Comparison of ENCODE assay signal across 9 cellular contexts in the genomic region with DNA sequence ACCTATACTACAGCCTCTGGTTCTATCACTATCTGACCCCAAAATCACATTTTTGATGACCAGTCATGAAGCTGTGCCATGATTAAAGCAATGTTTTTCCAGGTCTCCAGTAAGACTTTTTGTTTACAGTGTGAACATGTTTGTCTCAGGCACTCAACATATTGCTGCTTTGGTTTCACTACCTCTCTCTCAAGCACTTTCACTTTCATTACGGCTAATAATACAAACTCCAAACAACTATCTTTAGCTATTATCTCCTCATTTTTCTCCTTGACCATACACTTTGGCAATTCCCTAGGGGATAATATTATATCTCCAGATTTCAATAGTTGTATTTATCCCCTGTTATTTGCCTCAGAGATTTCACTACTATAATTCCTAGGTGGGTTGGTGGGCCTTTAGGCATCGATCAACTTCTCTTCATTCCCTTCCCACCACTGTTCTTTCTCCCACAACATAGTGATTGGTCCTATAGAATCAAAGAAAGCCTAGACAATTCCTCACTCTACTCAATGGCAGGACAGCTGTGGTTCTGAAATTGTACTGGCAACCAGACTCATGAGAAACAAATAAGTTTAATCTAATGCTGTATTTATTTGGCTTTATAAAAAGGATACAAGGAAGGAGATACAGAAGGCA.
DNase-seq lines count a peak whose midpoint lies in the region; ATAC-seq and TF ChIP-seq lines count a peak whose summit lies in the region.
"Had no signal": no experiment of that assay in that cellular context is flagged by ENCODE, and none has a peak within 500 bp of the region (broad histone marks: within the 10 kb centered on the region; RNA-seq: fewer than 3 reads in every experiment).

No MANE protein-coding gene starts in this region.

- no peaks in the 10 kb centered on the region for H3K9me3 ChIP-seq in muscle layer of duodenum (ENCODE audit: control insufficient read depth in 1 of 2, low read length in 2 of 2)

- H3K27ac Mint-ChIP-seq in activated CD4-positive, alpha-beta T cell treated with anti-CD3 and anti-CD28 coated beads, Interleukin-2, amount 10 ng/mL, durations not matched to agents 7 days and 5 days, result peak overlapping the region; percentile 76
- H3K27ac Mint-ChIP-seq in activated CD8-positive, alpha-beta T cell treated with anti-CD3 and anti-CD28 coated beads for 36 hours, result no peak overlapping the region
- no peak overlapping the region for H3K27ac Mint-ChIP-seq in type B pancreatic cell

- no peaks in the 10 kb centered on the region for H3K27me3 ChIP-seq in muscle layer of duodenum (ENCODE audit: low read depth, low read length)

- intact Hi-C loops in activated CD8-positive, alpha-beta T cell treated with anti-CD3 and anti-CD28 coated beads for 36 hours (cut with micrococcal nuclease), result no loop called here

- peak overlapping the region; percentile 30 for H3K4me3 Mint-ChIP-seq in activated CD4-positive, alpha-beta T cell treated with anti-CD3 and anti-CD28 coated beads, Interleukin-2, amount 10 ng/mL, durations not matched to agents 7 days and 5 days
- no peak overlapping the region for H3K4me3 Mint-ChIP-seq in activated CD8-positive, alpha-beta T cell treated with anti-CD3 and anti-CD28 coated beads for 36 hours
- no peak overlapping the region for H3K4me3 Mint-ChIP-seq in type B pancreatic cell
- H3K4me3 Mint-ChIP-seq: neural crest cell had no signal

- POLR2A ChIA-PET in activated CD4-positive, alpha-beta T cell treated with anti-CD3 and anti-CD28 coated beads, Interleukin-2, amount 10 ng/mL, durations not matched to agents 7 days and 5 days (lab: Charles Lee), result no interaction called here
- POLR2A ChIA-PET in activated CD8-positive, alpha-beta T cell treated with anti-CD3 and anti-CD28 coated beads for 36 hours (lab: Charles Lee), result no interaction called here

- TF ChIP-seq CTCF in activated CD8-positive, alpha-beta T cell treated with anti-CD3 and anti-CD28 coated beads for 36 hours (IDR thresholded peaks at IDR 0.05), result no peak
- no peak for TF ChIP-seq CTCF in type B pancreatic cell (conservative IDR thresholded peaks at IDR 0.05)

- peak; percentile 72 for ATAC-seq in HG02840 (IDR thresholded peaks at IDR 0.05; ENCODE audit: low FRiP score, unreplicated experiment)
- ATAC-seq in activated CD8-positive, alpha-beta T cell treated with anti-CD3 and anti-CD28 coated beads for 36 hours, result no peak

- H3K4me1 Mint-ChIP-seq in activated CD4-positive, alpha-beta T cell treated with anti-CD3 and anti-CD28 coated beads, Interleukin-2, amount 10 ng/mL, durations not matched to agents 7 days and 5 days, result peaks cover 11% of the 10 kb centered on the region
- no peaks in the 10 kb centered on the region for H3K4me1 Mint-ChIP-seq in activated CD8-positive, alpha-beta T cell treated with anti-CD3 and anti-CD28 coated beads for 36 hours (ENCODE audit: low read depth)
- H3K4me1 Mint-ChIP-seq in type B pancreatic cell (ENCODE audit: unreplicated experiment), result peaks cover 7% of the 10 kb centered on the region
- H3K4me1 Mint-ChIP-seq: neural crest cell had no signal

- H3K36me3 Mint-ChIP-seq in activated CD4-positive, alpha-beta T cell treated with anti-CD3 and anti-CD28 coated beads, Interleukin-2, amount 10 ng/mL, durations not matched to agents 7 days and 5 days (ENCODE audit: low read depth), result no peaks in the 10 kb centered on the region
- H3K36me3 Mint-ChIP-seq in activated CD8-positive, alpha-beta T cell treated with anti-CD3 and anti-CD28 coated beads for 36 hours (ENCODE audit: low read depth), result no peaks in the 10 kb centered on the region
- H3K36me3 Mint-ChIP-seq in type B pancreatic cell, result no peaks in the 10 kb centered on the region

- H3K9me3 Mint-ChIP-seq in activated CD4-positive, alpha-beta T cell treated with anti-CD3 and anti-CD28 coated beads, Interleukin-2, amount 10 ng/mL, durations not matched to agents 7 days and 5 days, result peaks cover 12% of the 10 kb centered on the region
- peaks cover 12% of the 10 kb centered on the region for H3K9me3 Mint-ChIP-seq in activated CD8-positive, alpha-beta T cell treated with anti-CD3 and anti-CD28 coated beads for 36 hours
- no peaks in the 10 kb centered on the region for H3K9me3 Mint-ChIP-seq in type B pancreatic cell
- H3K9me3 Mint-ChIP-seq: neural crest cell had no signal

- no peaks in the 10 kb centered on the region for H3K4me1 ChIP-seq in muscle layer of duodenum (ENCODE audit: control insufficient read depth in 1 of 2, insufficient read depth in 2 of 2, low read length in 2 of 2)

- H3K27ac ChIP-seq in muscle layer of duodenum (ENCODE audit: low read length), result no peak overlapping the region

- CTCF ChIA-PET in activated CD4-positive, alpha-beta T cell treated with anti-CD3 and anti-CD28 coated beads, Interleukin-2, amount 10 ng/mL, durations not matched to agents 7 days and 5 days (lab: Charles Lee), result no interaction called here
- CTCF ChIA-PET in activated CD8-positive, alpha-beta T cell treated with anti-CD3 and anti-CD28 coated beads for 36 hours (lab: Charles Lee), result no interaction called here

- DNase-seq in activated CD4-positive, alpha-beta T cell treated with anti-CD3 and anti-CD28 coated beads, Interleukin-2, amount 10 ng/mL, durations not matched to agents 7 days and 5 days, result no peak
- no peak for DNase-seq in activated CD4-positive, alpha-beta T cell treated with anti-CD3 and anti-CD28 coated beads, Interleukin-2, amount 50 U/mL, for 4 hours
- DNase-seq in NCI-H510A treated with DMSO at 0.1 percent for 48 hours (lab: John Stamatoyannopoulos, UW), result peak; percentile 33
- no peak for DNase-seq in stimulated activated CD4-positive, alpha-beta T cell treated with anti-CD3 and anti-CD28 coated beads, Interleukin-2, amount 100 ng/mL, for 24 hours
- DNase-seq in activated CD8-positive, alpha-beta T cell treated with anti-CD3 and anti-CD28 coated beads for 36 hours, result no peak
- DNase-seq in type B pancreatic cell (ENCODE audit: extremely low spot score, unreplicated experiment), result no peak

- H3K4me3 ChIP-seq in muscle layer of duodenum (ENCODE audit: low read depth in 1 of 2, low read length in 2 of 2), result peak overlapping the region; percentile 14 to 39

- no peaks in the 10 kb centered on the region for H3K36me3 ChIP-seq in muscle layer of duodenum (ENCODE audit: control insufficient read depth in 1 of 2, insufficient read depth in 2 of 2, low read length in 2 of 2)

- H3K27me3 Mint-ChIP-seq in activated CD4-positive, alpha-beta T cell treated with anti-CD3 and anti-CD28 coated beads, Interleukin-2, amount 10 ng/mL, durations not matched to agents 7 days and 5 days, result no peaks in the 10 kb centered on the region
- no peaks in the 10 kb centered on the region for H3K27me3 Mint-ChIP-seq in activated CD8-positive, alpha-beta T cell treated with anti-CD3 and anti-CD28 coated beads for 36 hours
- H3K27me3 Mint-ChIP-seq in type B pancreatic cell, result no peaks in the 10 kb centered on the region
